In the genomic region with DNA sequence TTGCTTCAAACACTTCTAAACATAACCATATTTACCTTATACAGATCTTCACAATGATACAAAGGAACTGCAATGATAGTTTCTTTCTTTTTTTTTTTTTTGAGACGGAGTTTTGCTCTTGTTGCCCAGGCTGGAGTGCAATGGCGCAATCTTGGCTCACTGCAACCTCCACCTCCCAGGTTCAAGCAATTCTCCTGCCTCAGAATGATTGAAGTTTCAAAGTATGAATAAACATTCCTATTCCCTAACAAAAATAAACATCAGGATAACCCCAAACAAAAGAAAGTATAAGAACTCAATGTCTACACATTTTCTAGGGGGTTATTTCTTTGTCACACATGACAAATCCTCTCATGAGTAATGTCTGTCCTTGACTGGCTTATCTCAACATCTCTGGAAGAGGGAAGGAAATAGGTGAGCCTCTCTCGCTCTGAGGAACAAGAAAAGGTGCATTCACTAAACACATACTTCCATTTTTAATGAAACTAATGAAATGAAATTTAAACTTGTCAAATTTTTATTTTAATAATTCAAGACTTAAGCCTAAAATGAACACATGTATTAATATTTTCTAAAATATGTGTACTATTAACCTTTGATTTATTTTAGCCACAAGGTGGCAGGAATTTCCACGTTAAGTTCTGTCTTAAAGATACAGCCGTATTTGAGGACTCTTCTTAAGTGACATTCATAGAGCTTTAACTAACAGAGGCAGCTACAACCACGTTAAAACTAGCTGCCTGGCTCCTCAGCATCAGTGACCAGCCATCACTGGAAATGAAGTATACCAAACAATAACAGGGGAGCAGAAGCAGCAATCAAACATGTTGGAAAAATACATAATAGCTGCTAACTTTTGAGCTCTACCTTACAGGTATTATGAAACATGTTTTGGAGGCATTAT, we compare ENCODE assay signal across 8 cellular contexts. TPM values are rescaled to one million over a fixed set of nuclear protein-coding genes. Genes with fewer than 3 reads are reported as not detected.
DNase-seq lines count a peak whose midpoint lies in the region; ATAC-seq and TF ChIP-seq lines count a peak whose summit lies in the region.

No MANE protein-coding gene starts in this region.

- H3K4me1 Mint-ChIP-seq in activated CD4-positive, alpha-beta memory T cell treated with anti-CD3 and anti-CD28 coated beads, Interleukin-2, amount 10 ng/mL, durations not matched to agents 7 days and 5 days, result peaks cover 28% of the 10 kb centered on the region
- peaks cover 20% of the 10 kb centered on the region for H3K4me1 Mint-ChIP-seq in activated CD4-positive, alpha-beta memory T cell treated with anti-CD3 and anti-CD28 coated beads for 36 hours (ENCODE audit: low read depth)
- no peaks in the 10 kb centered on the region for H3K4me1 Mint-ChIP-seq in glutamatergic neuron (ENCODE audit: low read depth, unreplicated experiment)

- peak overlapping the region; percentile 51 for H3K27ac ChIP-seq in SJSA1

- peaks cover 42% of the 10 kb centered on the region for H3K4me1 ChIP-seq in SJSA1 (replicated peaks)

- H3K27me3 ChIP-seq in SJSA1 (replicated peaks), result no peaks in the 10 kb centered on the region

- intact Hi-C loops in activated CD4-positive, alpha-beta memory T cell treated with anti-CD3 and anti-CD28 coated beads for 36 hours (cut with micrococcal nuclease), result loop anchor here (1.0 to 5.0 kb wide), 8 partner anchors 16 to 238 kb away; a partner anchor contains a TSS

- peaks cover 28% of the 10 kb centered on the region for H3K27me3 Mint-ChIP-seq in activated CD4-positive, alpha-beta memory T cell treated with anti-CD3 and anti-CD28 coated beads, Interleukin-2, amount 10 ng/mL, durations not matched to agents 7 days and 5 days
- peaks cover 17% of the 10 kb centered on the region for H3K27me3 Mint-ChIP-seq in activated CD4-positive, alpha-beta memory T cell treated with anti-CD3 and anti-CD28 coated beads for 36 hours
- no peaks in the 10 kb centered on the region for H3K27me3 Mint-ChIP-seq in glutamatergic neuron (ENCODE audit: unreplicated experiment)

- no peaks in the 10 kb centered on the region for H3K9me3 Mint-ChIP-seq in activated CD4-positive, alpha-beta memory T cell treated with anti-CD3 and anti-CD28 coated beads, Interleukin-2, amount 10 ng/mL, durations not matched to agents 7 days and 5 days
- no peaks in the 10 kb centered on the region for H3K9me3 Mint-ChIP-seq in activated CD4-positive, alpha-beta memory T cell treated with anti-CD3 and anti-CD28 coated beads for 36 hours
- H3K9me3 Mint-ChIP-seq in glutamatergic neuron (ENCODE audit: unreplicated experiment), result no peaks in the 10 kb centered on the region

- DNase-seq in activated CD4-positive, alpha-beta memory T cell treated with anti-CD3 and anti-CD28 coated beads, Interleukin-2, amount 10 ng/mL, durations not matched to agents 7 days and 5 days, result no peak
- DNase-seq in activated CD4-positive, alpha-beta memory T cell treated with anti-CD3 and anti-CD28 coated beads for 36 hours, result no peak
- DNase-seq in SJSA1 (ENCODE audit: low read depth in 1 of 2, low spot score in 2 of 2), result peak in 1 of 2 experiments; percentile 90
- no peak for DNase-seq in glutamatergic neuron
- DNase-seq in stimulated activated CD4-positive, alpha-beta T cell treated with anti-CD3 and anti-CD28 coated beads, Interleukin-15, amount 100 ng/mL, for 24 hours, result no peak
- no peak for DNase-seq in OCI-M2 (lab: John Stamatoyannopoulos, UW; ENCODE audit: unreplicated experiment)

- ATAC-seq in HG03108 (IDR thresholded peaks at IDR 0.05; ENCODE audit: unreplicated experiment) (peak; percentile 45), HG03521 (IDR thresholded peaks at IDR 0.05; ENCODE audit: unreplicated experiment) (no peak)

- H3K36me3 Mint-ChIP-seq in activated CD4-positive, alpha-beta memory T cell treated with anti-CD3 and anti-CD28 coated beads, Interleukin-2, amount 10 ng/mL, durations not matched to agents 7 days and 5 days (ENCODE audit: low read depth), result no peaks in the 10 kb centered on the region
- H3K36me3 Mint-ChIP-seq in activated CD4-positive, alpha-beta memory T cell treated with anti-CD3 and anti-CD28 coated beads for 36 hours, result no peaks in the 10 kb centered on the region
- no peaks in the 10 kb centered on the region for H3K36me3 Mint-ChIP-seq in glutamatergic neuron (ENCODE audit: unreplicated experiment)

- CTCF ChIA-PET in activated CD4-positive, alpha-beta memory T cell treated with anti-CD3 and anti-CD28 coated beads, Interleukin-2, amount 10 ng/mL, durations not matched to agents 7 days and 5 days (lab: Charles Lee), result interaction anchor here (0.7 to 1.8 kb wide), 23 partner anchors 10 to 237 kb away, joined by 3 to 12 read pairs (median 5); no protein-coding TSS in a partner anchor
- CTCF ChIA-PET in activated CD4-positive, alpha-beta memory T cell treated with anti-CD3 and anti-CD28 coated beads for 36 hours (lab: Charles Lee), result interaction anchor here (0.5 to 2.3 kb wide), 29 partner anchors 10 to 1424 kb away, joined by 3 to 44 read pairs (median 4); a partner anchor contains a TSS

- POLR2A ChIA-PET in activated CD4-positive, alpha-beta memory T cell treated with anti-CD3 and anti-CD28 coated beads, Interleukin-2, amount 10 ng/mL, durations not matched to agents 7 days and 5 days (lab: Charles Lee), result interaction anchor here (1.0 to 1.2 kb wide), 2 partner anchors 58 to 79 kb away, joined by 3 read pairs; a partner anchor contains a TSS
- POLR2A ChIA-PET in activated CD4-positive, alpha-beta memory T cell treated with anti-CD3 and anti-CD28 coated beads for 36 hours (lab: Charles Lee), result interaction anchor here (0.9 to 1.5 kb wide), 3 partner anchors 13 to 110 kb away, joined by 3 to 9 read pairs (median 5); no protein-coding TSS in a partner anchor

- peak; percentile 35 for TF ChIP-seq CTCF in glutamatergic neuron (IDR thresholded peaks at IDR 0.05; ENCODE audit: partially characterized antibody, unreplicated experiment)

- no peak overlapping the region for H3K4me3 ChIP-seq in SJSA1

- peaks cover 12% of the 10 kb centered on the region for H3K36me3 ChIP-seq in SJSA1

- H3K9me3 ChIP-seq in SJSA1 (replicated peaks), result no peaks in the 10 kb centered on the region

- H3K4me3 Mint-ChIP-seq in activated CD4-positive, alpha-beta memory T cell treated with anti-CD3 and anti-CD28 coated beads, Interleukin-2, amount 10 ng/mL, durations not matched to agents 7 days and 5 days, result no peak overlapping the region
- no peak overlapping the region for H3K4me3 Mint-ChIP-seq in activated CD4-positive, alpha-beta memory T cell treated with anti-CD3 and anti-CD28 coated beads for 36 hours
- H3K4me3 Mint-ChIP-seq in glutamatergic neuron (ENCODE audit: unreplicated experiment), result no peak overlapping the region

- H3K27ac Mint-ChIP-seq in activated CD4-positive, alpha-beta memory T cell treated with anti-CD3 and anti-CD28 coated beads, Interleukin-2, amount 10 ng/mL, durations not matched to agents 7 days and 5 days, result peak overlapping the region; percentile 42
- no peak overlapping the region for H3K27ac Mint-ChIP-seq in activated CD4-positive, alpha-beta memory T cell treated with anti-CD3 and anti-CD28 coated beads for 36 hours
- no peak overlapping the region for H3K27ac Mint-ChIP-seq in glutamatergic neuron (ENCODE audit: unreplicated experiment)

RNA-seq across cellular contexts. Expression of a gene that starts 58.3 kb away (rescaled TPM):
- total RNA-seq in activated CD4-positive, alpha-beta memory T cell treated with anti-CD3 and anti-CD28 coated beads, Interleukin-2, amount 10 ng/mL, durations not matched to agents 7 days and 5 days, result 10 to 100 TPM; 49.8 to 51.8 TPM
- total RNA-seq in activated CD4-positive, alpha-beta memory T cell treated with anti-CD3 and anti-CD28 coated beads for 36 hours, result 100 to 1,000 TPM; 100 to 101 TPM
- 94.0 and 139 TPM in 2 replicates for total RNA-seq in SJSA1 (2014; rRNA removed; shearing (Covaris generic))
- total RNA-seq in glutamatergic neuron (ENCODE audit: unreplicated experiment), result 46.3 TPM
